9 cellular contexts compared by ENCODE assay signal in genomic region chr12:95002754-95003153, GRCh38. TPM values are rescaled to one million over a fixed set of nuclear protein-coding genes. Genes with fewer than 3 reads are reported as not detected.
DNase-seq lines count a peak whose midpoint lies in the region; ATAC-seq, FAIRE-seq and TF ChIP-seq lines count a peak whose summit lies in the region.
"Had no signal": no experiment of that assay in that cellular context is flagged by ENCODE, and none has a peak within 500 bp of the region (broad histone marks: within the 10 kb centered on the region; RNA-seq: fewer than 3 reads in every experiment).

No MANE protein-coding gene starts in this region.

- no peak for ATAC-seq in HG03439 (IDR thresholded peaks at IDR 0.05; ENCODE audit: unreplicated experiment)

- DNase-seq in GM19239 (ENCODE audit: insufficient read length, low spot score) (no peak), SJSA1 (ENCODE audit: low read depth in 1 of 2, low spot score in 2 of 2) (no peak), fibroblast of lung (ENCODE audit: low read depth in 2 of 2) (no peak), retinal pigment epithelial cell (ENCODE audit: low read depth) (no peak), NCI-H187 (lab: John Stamatoyannopoulos, UW) (no peak), NCI-H2107 (lab: John Stamatoyannopoulos, UW) (no peak), dedifferentiated amniotic fluid mesenchymal stem cell (ENCODE audit: extremely low spot score) (no peak)
- DNase-seq: foreskin melanocyte had no signal

- no peak for TF ChIP-seq CTCF in fibroblast of lung (conservative IDR thresholded peaks at IDR 0.05 in 1 of 2, IDR thresholded peaks at IDR 0.05 in 1 of 2; ENCODE audit: low read depth in 1 of 2, low read length in 2 of 2)
- TF ChIP-seq CTCF in retinal pigment epithelial cell (conservative IDR thresholded peaks at IDR 0.05; ENCODE audit: low read depth, low read length): no peak

- peak; percentile 28 for FAIRE-seq in GM19239 (lab: Jason Lieb, UNC)

- H3K36me3 ChIP-seq in SJSA1: peaks cover 30% of the 10 kb centered on the region
- H3K36me3 ChIP-seq in fibroblast of lung (ENCODE audit: control insufficient read depth, insufficient read depth, low read length): no peaks in the 10 kb centered on the region

- H3K9ac ChIP-seq in fibroblast of lung (ENCODE audit: insufficient read depth, low read length): peak overlapping the region; percentile 68

- no peaks in the 10 kb centered on the region for H4K20me1 ChIP-seq in fibroblast of lung (ENCODE audit: control insufficient read depth, extremely low read depth, insufficient read depth, low read length)

- peaks cover 33% of the 10 kb centered on the region for H3K4me1 ChIP-seq in SJSA1 (replicated peaks)
- H3K4me1 ChIP-seq in fibroblast of lung (ENCODE audit: control insufficient read depth, extremely low read depth, insufficient read depth, low read length): no peaks in the 10 kb centered on the region

- H3K27me3 ChIP-seq in SJSA1 (replicated peaks): no peaks in the 10 kb centered on the region
- no peaks in the 10 kb centered on the region for H3K27me3 ChIP-seq in fibroblast of lung (ENCODE audit: control insufficient read depth, insufficient read depth, low read length)

- H3K4me3 ChIP-seq in SJSA1 (peak overlapping the region; percentile 56), fibroblast of lung (replicated peaks in 1 of 4; ENCODE audit: control extremely low read depth in 1 of 4, insufficient read depth in 1 of 4, low read depth in 3 of 4, low read length in 4 of 4) (peak overlapping the region; percentile 53 to 99 (median 82)), retinal pigment epithelial cell (ENCODE audit: low read length) (peak overlapping the region; percentile 98)

- H3K27ac ChIP-seq in SJSA1: peak overlapping the region; percentile 68
- H3K27ac ChIP-seq in fibroblast of lung (ENCODE audit: insufficient read depth, low read length): peak overlapping the region; percentile 71

- peak overlapping the region; percentile 65 for H2AFZ ChIP-seq in fibroblast of lung (ENCODE audit: low read length)

- H3K9me3 ChIP-seq in SJSA1 (replicated peaks) (peaks cover 7% of the 10 kb centered on the region; the same call in 1 of the 2 replicates), fibroblast of lung (ENCODE audit: control insufficient read depth, insufficient read depth, low read depth, low read length) (no peaks in the 10 kb centered on the region)

- H3K4me2 ChIP-seq in fibroblast of lung (ENCODE audit: extremely low read depth, insufficient read depth, low read length): peak overlapping the region; percentile 64

- H3K79me2 ChIP-seq in fibroblast of lung (ENCODE audit: control insufficient read depth, insufficient read depth, low read length): peaks cover 7% of the 10 kb centered on the region

RNA-seq across cellular contexts. Expression of gene NDUFA12, which starts 0.7 kb away (rescaled TPM):
- 283 and 390 TPM in 2 replicates for total RNA-seq in SJSA1 (2014; rRNA removed; shearing (Covaris generic))
- 79.6 and 102 TPM in 2 replicates for total RNA-seq in fibroblast of lung
- polyA plus RNA-seq in fibroblast of lung: 210 and 228 TPM in 2 replicates
- 213 and 224 TPM in 2 replicates for polyA plus RNA-seq in fibroblast of lung (2012)
- polyA minus RNA-seq in fibroblast of lung (ENCODE audit: low replicate concordance): 11.6 and 21.0 TPM in 2 replicates
